11 cellular contexts compared by ENCODE assay signal in genomic region chr10:11171452-11171851, GRCh38.
DNase-seq lines count a peak whose midpoint lies in the region; ATAC-seq and TF ChIP-seq lines count a peak whose summit lies in the region.
"Had no signal": no experiment of that assay in that cellular context is flagged by ENCODE, and none has a peak within 500 bp of the region (broad histone marks: within the 10 kb centered on the region; RNA-seq: fewer than 3 reads in every experiment).

No MANE protein-coding gene starts in this region.

- H3K4me1 ChIP-seq in OCI-LY7 (ENCODE audit: insufficient read depth, low read length, poor library complexity, severe bottlenecking) = peaks cover 27% of the 10 kb centered on the region

- ATAC-seq in GM21423 (IDR thresholded peaks at IDR 0.05; ENCODE audit: unreplicated experiment) = peak; percentile 0
- ATAC-seq in natural killer cell = peak in 2 of 3 donors; percentile 8
- ATAC-seq in HG03097 (IDR thresholded peaks at IDR 0.05; ENCODE audit: low FRiP score, unreplicated experiment) = no peak
- ATAC-seq in HG03439 (IDR thresholded peaks at IDR 0.05; ENCODE audit: unreplicated experiment) = no peak

- CTCF ChIA-PET in OCI-LY7 (lab: Charles Lee; ENCODE audit: unreplicated experiment) = no interaction called here

- no peak overlapping the region for H3K27ac Mint-ChIP-seq in natural killer cell
- H3K27ac Mint-ChIP-seq: T-cell had no signal

- no peak overlapping the region for H3K4me3 Mint-ChIP-seq in natural killer cell
- H3K4me3 Mint-ChIP-seq: T-cell had no signal

- H3K9me3 Mint-ChIP-seq in natural killer cell = no peaks in the 10 kb centered on the region
- H3K9me3 Mint-ChIP-seq: T-cell had no signal

- H4K20me1 ChIP-seq in OCI-LY7 (ENCODE audit: insufficient read depth, low read length) = no peaks in the 10 kb centered on the region

- TF ChIP-seq CTCF in OCI-LY7 (conservative IDR thresholded peaks at IDR 0.05; ENCODE audit: low read length) (no peak), natural killer cell (IDR thresholded peaks at IDR 0.05) (no peak)

- no peak overlapping the region for H3K27ac ChIP-seq in OCI-LY7 (ENCODE audit: low read depth, low read length, poor library complexity, severe bottlenecking)

- H3K4me2 ChIP-seq in OCI-LY7 (ENCODE audit: low read length) = peak overlapping the region; percentile 27; the same call in 1 of the 2 replicates

- no peaks in the 10 kb centered on the region for H3K36me3 ChIP-seq in OCI-LY7 (ENCODE audit: insufficient read depth, low read length)

- H3K4me3 ChIP-seq in OCI-LY7 (ENCODE audit: low read depth, low read length, poor library complexity, severe bottlenecking) = no peak overlapping the region
- H3K4me3 ChIP-seq: lung had no signal

- H3K9me2 ChIP-seq in OCI-LY7 (ENCODE audit: insufficient read depth, low read length) = no peaks in the 10 kb centered on the region

- peaks cover 4 to 50% of the 10 kb centered on the region in 2 donors for H3K4me1 Mint-ChIP-seq in natural killer cell

- peak overlapping the region; percentile 55; the same call in 1 of the 2 replicates for H2AFZ ChIP-seq in OCI-LY7 (ENCODE audit: low read length)

- H3K79me2 ChIP-seq in OCI-LY7 (ENCODE audit: insufficient read depth, low read depth, low read length) = no peaks in the 10 kb centered on the region

- no peaks in the 10 kb centered on the region for H3K9me3 ChIP-seq in OCI-LY7 (ENCODE audit: low read length)

- no peaks in the 10 kb centered on the region for H3K27me3 Mint-ChIP-seq in natural killer cell (ENCODE audit: low read depth in 2 of 2)
- H3K27me3 Mint-ChIP-seq: T-cell had no signal

- POLR2A ChIA-PET in OCI-LY7 (lab: Charles Lee) = interaction anchor here (1.1 kb wide), 1 partner anchor 26 kb away, joined by 3 read pairs; no protein-coding TSS in a partner anchor

- intact Hi-C loops in OCI-LY7 (cut with micrococcal nuclease; ENCODE audit: unreplicated experiment) = no loop called here
- intact Hi-C loops in natural killer cell (cut with micrococcal nuclease) = loop anchor here (2.0 kb wide), 1 partner anchor 73 kb away; no protein-coding TSS in a partner anchor

- BruUV-seq in OCI-LY7 (replicated peaks; lab: Mats Ljungman, UMichigan) = no TSS peak

- peaks cover 17% of the 10 kb centered on the region for H3K36me3 Mint-ChIP-seq in natural killer cell

- peak; percentile 51 for DNase-seq in GF-D8 (lab: John Stamatoyannopoulos, UW)
- no peak for DNase-seq in OCI-LY7 (ENCODE audit: low spot score)
- no peak for DNase-seq in natural killer cell
- DNase-seq in central memory CD4-positive, alpha-beta T cell = no peak
- DNase-seq in NCI-H524 treated with DMSO at 0.1 percent for 48 hours (lab: John Stamatoyannopoulos, UW) = no peak
- DNase-seq: NCI-H446 had no signal

Comparison
In these comparisons a context has a peak if more than half of its experiments do, and no peak if none do; other contexts are left out.
1. ATAC-seq: peak in GM21423 (single experiment) and natural killer cell (2 of 3); none in HG03097 (single experiment) and HG03439 (single experiment).